1 cellular context compared by ENCODE assay signal in genomic region chr2:20578895-20579825, GRCh38.
TF ChIP-seq lines count a peak whose summit lies in the region.

No MANE protein-coding gene starts in this region.

TF ChIP-seq in GM23338, 12 proteins besides CTCF, POLR2A, EP300 and RAD21 (continued from another document):
- TF ChIP-seq, protein P1, sequence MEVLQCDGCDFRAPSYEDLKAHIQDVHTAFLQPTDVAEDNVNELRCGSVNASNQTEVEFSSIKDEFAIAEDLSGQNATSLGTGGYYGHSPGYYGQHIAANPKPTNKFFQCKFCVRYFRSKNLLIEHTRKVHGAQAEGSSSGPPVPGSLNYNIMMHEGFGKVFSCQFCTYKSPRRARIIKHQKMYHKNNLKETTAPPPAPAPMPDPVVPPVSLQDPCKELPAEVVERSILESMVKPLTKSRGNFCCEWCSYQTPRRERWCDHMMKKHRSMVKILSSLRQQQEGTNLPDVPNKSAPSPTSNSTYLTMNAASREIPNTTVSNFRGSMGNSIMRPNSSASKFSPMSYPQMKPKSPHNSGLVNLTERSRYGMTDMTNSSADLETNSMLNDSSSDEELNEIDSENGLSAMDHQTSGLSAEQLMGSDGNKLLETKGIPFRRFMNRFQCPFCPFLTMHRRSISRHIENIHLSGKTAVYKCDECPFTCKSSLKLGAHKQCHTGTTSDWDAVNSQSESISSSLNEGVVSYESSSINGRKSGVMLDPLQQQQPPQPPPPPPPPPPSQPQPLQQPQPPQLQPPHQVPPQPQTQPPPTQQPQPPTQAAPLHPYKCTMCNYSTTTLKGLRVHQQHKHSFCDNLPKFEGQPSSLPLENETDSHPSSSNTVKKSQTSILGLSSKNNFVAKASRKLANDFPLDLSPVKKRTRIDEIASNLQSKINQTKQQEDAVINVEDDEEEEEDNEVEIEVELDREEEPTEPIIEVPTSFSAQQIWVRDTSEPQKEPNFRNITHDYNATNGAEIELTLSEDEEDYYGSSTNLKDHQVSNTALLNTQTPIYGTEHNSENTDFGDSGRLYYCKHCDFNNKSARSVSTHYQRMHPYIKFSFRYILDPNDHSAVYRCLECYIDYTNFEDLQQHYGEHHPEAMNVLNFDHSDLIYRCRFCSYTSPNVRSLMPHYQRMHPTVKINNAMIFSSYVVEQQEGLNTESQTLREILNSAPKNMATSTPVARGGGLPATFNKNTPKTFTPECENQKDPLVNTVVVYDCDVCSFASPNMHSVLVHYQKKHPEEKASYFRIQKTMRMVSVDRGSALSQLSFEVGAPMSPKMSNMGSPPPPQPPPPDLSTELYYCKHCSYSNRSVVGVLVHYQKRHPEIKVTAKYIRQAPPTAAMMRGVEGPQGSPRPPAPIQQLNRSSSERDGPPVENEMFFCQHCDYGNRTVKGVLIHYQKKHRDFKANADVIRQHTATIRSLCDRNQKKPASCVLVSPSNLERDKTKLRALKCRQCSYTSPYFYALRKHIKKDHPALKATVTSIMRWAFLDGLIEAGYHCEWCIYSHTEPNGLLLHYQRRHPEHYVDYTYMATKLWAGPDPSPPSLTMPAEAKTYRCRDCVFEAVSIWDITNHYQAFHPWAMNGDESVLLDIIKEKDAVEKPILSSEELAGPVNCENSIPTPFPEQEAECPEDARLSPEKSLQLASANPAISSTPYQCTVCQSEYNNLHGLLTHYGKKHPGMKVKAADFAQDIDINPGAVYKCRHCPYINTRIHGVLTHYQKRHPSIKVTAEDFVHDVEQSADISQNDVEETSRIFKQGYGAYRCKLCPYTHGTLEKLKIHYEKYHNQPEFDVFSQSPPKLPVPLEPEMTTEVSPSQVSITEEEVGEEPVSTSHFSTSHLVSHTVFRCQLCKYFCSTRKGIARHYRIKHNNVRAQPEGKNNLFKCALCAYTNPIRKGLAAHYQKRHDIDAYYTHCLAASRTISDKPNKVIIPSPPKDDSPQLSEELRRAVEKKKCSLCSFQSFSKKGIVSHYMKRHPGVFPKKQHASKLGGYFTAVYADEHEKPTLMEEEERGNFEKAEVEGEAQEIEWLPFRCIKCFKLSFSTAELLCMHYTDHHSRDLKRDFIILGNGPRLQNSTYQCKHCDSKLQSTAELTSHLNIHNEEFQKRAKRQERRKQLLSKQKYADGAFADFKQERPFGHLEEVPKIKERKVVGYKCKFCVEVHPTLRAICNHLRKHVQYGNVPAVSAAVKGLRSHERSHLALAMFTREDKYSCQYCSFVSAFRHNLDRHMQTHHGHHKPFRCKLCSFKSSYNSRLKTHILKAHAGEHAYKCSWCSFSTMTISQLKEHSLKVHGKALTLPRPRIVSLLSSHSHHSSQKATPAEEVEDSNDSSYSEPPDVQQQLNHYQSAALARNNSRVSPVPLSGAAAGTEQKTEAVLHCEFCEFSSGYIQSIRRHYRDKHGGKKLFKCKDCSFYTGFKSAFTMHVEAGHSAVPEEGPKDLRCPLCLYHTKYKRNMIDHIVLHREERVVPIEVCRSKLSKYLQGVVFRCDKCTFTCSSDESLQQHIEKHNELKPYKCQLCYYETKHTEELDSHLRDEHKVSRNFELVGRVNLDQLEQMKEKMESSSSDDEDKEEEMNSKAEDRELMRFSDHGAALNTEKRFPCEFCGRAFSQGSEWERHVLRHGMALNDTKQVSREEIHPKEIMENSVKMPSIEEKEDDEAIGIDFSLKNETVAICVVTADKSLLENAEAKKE (CRISPR knock-in tag; IDR thresholded peaks at IDR 0.05) = no peak
- TF ChIP-seq NANOG (IDR thresholded peaks at IDR 0.05; ENCODE audit: borderline replicate concordance) (no peak), ZNF331 (CRISPR knock-in tag; IDR thresholded peaks at IDR 0.05; ENCODE audit: low read depth) (no peak), CREB1 (CRISPR knock-in tag; IDR thresholded peaks at IDR 0.05; ENCODE audit: low read depth) (no peak), STAT1 (IDR thresholded peaks at IDR 0.05; ENCODE audit: unreplicated experiment) (no peak), REST (IDR thresholded peaks at IDR 0.05; ENCODE audit: unreplicated experiment) (no peak), EZH2 (IDR thresholded peaks at IDR 0.05; ENCODE audit: low read depth, unreplicated experiment) (no peak)
